Comparison of ENCODE assay signal across 1 cellular context in the genomic region with DNA sequence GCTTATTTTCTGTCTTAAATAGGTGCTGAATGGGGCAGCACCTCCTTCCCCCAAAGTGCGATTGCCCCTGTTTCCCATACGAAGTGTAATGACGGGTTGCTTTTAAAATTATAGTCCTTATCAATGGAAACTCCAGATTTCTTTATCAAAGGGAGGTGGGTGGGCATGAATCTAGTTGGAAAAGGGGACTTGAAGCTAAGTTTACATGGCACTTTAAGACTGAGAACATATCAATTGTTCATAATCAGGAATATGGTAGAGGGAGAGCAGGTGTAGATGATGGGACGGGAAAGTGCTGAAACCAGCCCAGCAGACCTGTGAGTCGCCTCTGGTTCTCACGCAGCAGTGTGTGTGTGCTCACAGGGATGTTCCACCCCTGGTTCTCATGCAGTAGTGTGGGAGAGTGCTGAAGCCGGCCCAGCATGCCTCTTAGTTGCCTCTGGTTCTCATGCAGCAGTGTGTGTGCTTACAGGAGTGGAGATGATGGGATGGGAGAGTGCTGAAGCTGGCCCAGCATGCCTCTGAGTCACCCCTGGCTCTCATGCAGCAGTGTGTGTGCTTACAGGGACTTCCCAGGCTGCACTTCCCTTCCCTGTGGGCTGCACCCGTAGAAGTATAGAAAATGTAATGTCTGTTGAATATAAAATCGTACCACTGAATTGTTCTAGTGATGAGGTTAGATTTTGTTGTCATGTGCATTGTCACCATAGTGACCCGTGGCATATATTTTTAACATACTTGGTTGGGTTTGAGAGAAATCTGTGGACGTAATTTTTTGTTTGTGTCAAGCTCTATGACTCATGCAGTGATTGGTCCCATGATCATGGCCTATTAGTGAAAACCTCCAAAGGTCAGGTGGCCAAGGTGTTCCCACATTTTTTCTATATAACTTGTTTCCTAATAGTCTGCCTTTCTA.
A peak's percentile ranks its signal among the peaks of the same experiment; 100 is the strongest.
TF ChIP-seq lines count a peak whose summit lies in the region.

No MANE protein-coding gene starts in this region.

TF ChIP-seq in GM12878, 131 proteins besides CTCF, POLR2A, EP300 and RAD21 (continued from another document and continues in another):
- TF ChIP-seq, protein P1, sequence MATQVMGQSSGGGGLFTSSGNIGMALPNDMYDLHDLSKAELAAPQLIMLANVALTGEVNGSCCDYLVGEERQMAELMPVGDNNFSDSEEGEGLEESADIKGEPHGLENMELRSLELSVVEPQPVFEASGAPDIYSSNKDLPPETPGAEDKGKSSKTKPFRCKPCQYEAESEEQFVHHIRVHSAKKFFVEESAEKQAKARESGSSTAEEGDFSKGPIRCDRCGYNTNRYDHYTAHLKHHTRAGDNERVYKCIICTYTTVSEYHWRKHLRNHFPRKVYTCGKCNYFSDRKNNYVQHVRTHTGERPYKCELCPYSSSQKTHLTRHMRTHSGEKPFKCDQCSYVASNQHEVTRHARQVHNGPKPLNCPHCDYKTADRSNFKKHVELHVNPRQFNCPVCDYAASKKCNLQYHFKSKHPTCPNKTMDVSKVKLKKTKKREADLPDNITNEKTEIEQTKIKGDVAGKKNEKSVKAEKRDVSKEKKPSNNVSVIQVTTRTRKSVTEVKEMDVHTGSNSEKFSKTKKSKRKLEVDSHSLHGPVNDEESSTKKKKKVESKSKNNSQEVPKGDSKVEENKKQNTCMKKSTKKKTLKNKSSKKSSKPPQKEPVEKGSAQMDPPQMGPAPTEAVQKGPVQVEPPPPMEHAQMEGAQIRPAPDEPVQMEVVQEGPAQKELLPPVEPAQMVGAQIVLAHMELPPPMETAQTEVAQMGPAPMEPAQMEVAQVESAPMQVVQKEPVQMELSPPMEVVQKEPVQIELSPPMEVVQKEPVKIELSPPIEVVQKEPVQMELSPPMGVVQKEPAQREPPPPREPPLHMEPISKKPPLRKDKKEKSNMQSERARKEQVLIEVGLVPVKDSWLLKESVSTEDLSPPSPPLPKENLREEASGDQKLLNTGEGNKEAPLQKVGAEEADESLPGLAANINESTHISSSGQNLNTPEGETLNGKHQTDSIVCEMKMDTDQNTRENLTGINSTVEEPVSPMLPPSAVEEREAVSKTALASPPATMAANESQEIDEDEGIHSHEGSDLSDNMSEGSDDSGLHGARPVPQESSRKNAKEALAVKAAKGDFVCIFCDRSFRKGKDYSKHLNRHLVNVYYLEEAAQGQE (IDR thresholded peaks at IDR 0.05; ENCODE audit: low read depth, low read length): no peak
- TF ChIP-seq DPF2 (IDR thresholded peaks at IDR 0.05) (peak; percentile 40; the same call in 1 of the 2 replicates), EED (IDR thresholded peaks at IDR 0.05; ENCODE audit: low read depth) (peak; percentile 88), SIX5 (IDR thresholded peaks at IDR 0.05; ENCODE audit: low read depth, low read length, severe bottlenecking) (no peak), NR2C1 (IDR thresholded peaks at IDR 0.05) (no peak), BRCA1 (IDR thresholded peaks at IDR 0.05; ENCODE audit: low read depth, low read length) (no peak), CBX5 (IDR thresholded peaks at IDR 0.05; ENCODE audit: low read depth) (0 out of 2 replicates have a peak, but pooled peaks have one; percentile 58), JUNB (IDR thresholded peaks at IDR 0.05) (peak; percentile 57), NFYA (IDR thresholded peaks at IDR 0.05; ENCODE audit: borderline replicate concordance, low read depth, low read length) (no peak), NBN (IDR thresholded peaks at IDR 0.05) (peak; percentile 97), IKZF1 (conservative IDR thresholded peaks at IDR 0.05) (peak; percentile 64), EZH2 (IDR thresholded peaks at IDR 0.05; ENCODE audit: borderline replicate concordance, control insufficient read depth, low read depth, low read length) (no peak), BACH1 (IDR thresholded peaks at IDR 0.05; ENCODE audit: borderline replicate concordance) (peak; percentile 75), SRF (IDR thresholded peaks at IDR 0.05; ENCODE audit: low read depth in 2 of 2, low read length in 2 of 2) (no peak), SUZ12 (IDR thresholded peaks at IDR 0.05; ENCODE audit: unreplicated experiment) (no peak), BMI1 (IDR thresholded peaks at IDR 0.05; ENCODE audit: borderline replicate concordance) (peak; percentile 69; the same call in 1 of the 2 replicates), CBFB (IDR thresholded peaks at IDR 0.05; ENCODE audit: low read depth) (peak; percentile 23; the same call in 1 of the 2 replicates), ETV6 (conservative IDR thresholded peaks at IDR 0.05 in 1 of 2, IDR thresholded peaks at IDR 0.05 in 1 of 2; ENCODE audit: borderline replicate concordance in 1 of 2, low read depth in 1 of 2) (peak in 1 of 2 experiments; percentile 39; a peak in 1 of 4 replicates), RUNX3 (IDR thresholded peaks at IDR 0.05; ENCODE audit: low read length) (peak; percentile 61), CREB1 (IDR thresholded peaks at IDR 0.05; ENCODE audit: low read depth) (peak; percentile 2), POLR2AphosphoS2 (IDR thresholded peaks at IDR 0.05; ENCODE audit: low read depth, low read length) (peak; percentile 76), MXI1 (IDR thresholded peaks at IDR 0.05; ENCODE audit: low read depth, low read length) (peak; percentile 90), POLR2AphosphoS5 (IDR thresholded peaks at IDR 0.05; ENCODE audit: low read length) (peak; percentile 78), TCF3 (IDR thresholded peaks at IDR 0.05; ENCODE audit: borderline replicate concordance, insufficient read depth, low read depth, low read length) (no peak), TAF1 (IDR thresholded peaks at IDR 0.05; ENCODE audit: borderline replicate concordance, low read depth, low read length) (0 out of 2 replicates have a peak, but pooled peaks have one; percentile 4), TBL1XR1 (IDR thresholded peaks at IDR 0.05; ENCODE audit: low read depth, low read length) (peak; percentile 70), NRF1 (conservative IDR thresholded peaks at IDR 0.05; ENCODE audit: low read depth, low read length) (0 out of 2 replicates have a peak, but pooled peaks have one; percentile 2), HDAC2 (IDR thresholded peaks at IDR 0.05) (no peak), CHD4 (IDR thresholded peaks at IDR 0.05) (no peak), SREBF1 (IDR thresholded peaks at IDR 0.05; ENCODE audit: low read length) (0 out of 2 replicates have a peak, but pooled peaks have one; percentile 17), RFX5 (IDR thresholded peaks at IDR 0.05; ENCODE audit: low read depth, low read length) (peak; percentile 53; the same call in 1 of the 2 replicates), KDM1A (IDR thresholded peaks at IDR 0.05; ENCODE audit: borderline replicate concordance) (no peak), BCL11A (IDR thresholded peaks at IDR 0.05; ENCODE audit: low read depth, low read length) (peak; percentile 64), LARP7 (IDR thresholded peaks at IDR 0.05) (peak; percentile 78), ZNF207 (IDR thresholded peaks at IDR 0.05; ENCODE audit: borderline replicate concordance) (peak; percentile 74; the same call in 1 of the 2 replicates), NR2C2 (IDR thresholded peaks at IDR 0.05; ENCODE audit: borderline replicate concordance, control insufficient read depth, insufficient read length, low read depth) (no peak), KAT2A (conservative IDR thresholded peaks at IDR 0.05; ENCODE audit: control insufficient read depth, low read depth, low read length) (no peak)
- TF ChIP-seq, protein P2, sequence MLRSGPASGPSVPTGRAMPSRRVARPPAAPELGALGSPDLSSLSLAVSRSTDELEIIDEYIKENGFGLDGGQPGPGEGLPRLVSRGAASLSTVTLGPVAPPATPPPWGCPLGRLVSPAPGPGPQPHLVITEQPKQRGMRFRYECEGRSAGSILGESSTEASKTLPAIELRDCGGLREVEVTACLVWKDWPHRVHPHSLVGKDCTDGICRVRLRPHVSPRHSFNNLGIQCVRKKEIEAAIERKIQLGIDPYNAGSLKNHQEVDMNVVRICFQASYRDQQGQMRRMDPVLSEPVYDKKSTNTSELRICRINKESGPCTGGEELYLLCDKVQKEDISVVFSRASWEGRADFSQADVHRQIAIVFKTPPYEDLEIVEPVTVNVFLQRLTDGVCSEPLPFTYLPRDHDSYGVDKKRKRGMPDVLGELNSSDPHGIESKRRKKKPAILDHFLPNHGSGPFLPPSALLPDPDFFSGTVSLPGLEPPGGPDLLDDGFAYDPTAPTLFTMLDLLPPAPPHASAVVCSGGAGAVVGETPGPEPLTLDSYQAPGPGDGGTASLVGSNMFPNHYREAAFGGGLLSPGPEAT (IDR thresholded peaks at IDR 0.05; ENCODE audit: low read depth): peak; percentile 94
- TF ChIP-seq, protein P3, sequence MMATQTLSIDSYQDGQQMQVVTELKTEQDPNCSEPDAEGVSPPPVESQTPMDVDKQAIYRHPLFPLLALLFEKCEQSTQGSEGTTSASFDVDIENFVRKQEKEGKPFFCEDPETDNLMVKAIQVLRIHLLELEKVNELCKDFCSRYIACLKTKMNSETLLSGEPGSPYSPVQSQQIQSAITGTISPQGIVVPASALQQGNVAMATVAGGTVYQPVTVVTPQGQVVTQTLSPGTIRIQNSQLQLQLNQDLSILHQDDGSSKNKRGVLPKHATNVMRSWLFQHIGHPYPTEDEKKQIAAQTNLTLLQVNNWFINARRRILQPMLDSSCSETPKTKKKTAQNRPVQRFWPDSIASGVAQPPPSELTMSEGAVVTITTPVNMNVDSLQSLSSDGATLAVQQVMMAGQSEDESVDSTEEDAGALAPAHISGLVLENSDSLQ (IDR thresholded peaks at IDR 0.05): no peak
- TF ChIP-seq, protein P4, sequence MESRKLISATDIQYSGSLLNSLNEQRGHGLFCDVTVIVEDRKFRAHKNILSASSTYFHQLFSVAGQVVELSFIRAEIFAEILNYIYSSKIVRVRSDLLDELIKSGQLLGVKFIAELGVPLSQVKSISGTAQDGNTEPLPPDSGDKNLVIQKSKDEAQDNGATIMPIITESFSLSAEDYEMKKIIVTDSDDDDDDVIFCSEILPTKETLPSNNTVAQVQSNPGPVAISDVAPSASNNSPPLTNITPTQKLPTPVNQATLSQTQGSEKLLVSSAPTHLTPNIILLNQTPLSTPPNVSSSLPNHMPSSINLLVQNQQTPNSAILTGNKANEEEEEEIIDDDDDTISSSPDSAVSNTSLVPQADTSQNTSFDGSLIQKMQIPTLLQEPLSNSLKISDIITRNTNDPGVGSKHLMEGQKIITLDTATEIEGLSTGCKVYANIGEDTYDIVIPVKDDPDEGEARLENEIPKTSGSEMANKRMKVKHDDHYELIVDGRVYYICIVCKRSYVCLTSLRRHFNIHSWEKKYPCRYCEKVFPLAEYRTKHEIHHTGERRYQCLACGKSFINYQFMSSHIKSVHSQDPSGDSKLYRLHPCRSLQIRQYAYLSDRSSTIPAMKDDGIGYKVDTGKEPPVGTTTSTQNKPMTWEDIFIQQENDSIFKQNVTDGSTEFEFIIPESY (IDR thresholded peaks at IDR 0.05): no peak
- TF ChIP-seq, protein P5, sequence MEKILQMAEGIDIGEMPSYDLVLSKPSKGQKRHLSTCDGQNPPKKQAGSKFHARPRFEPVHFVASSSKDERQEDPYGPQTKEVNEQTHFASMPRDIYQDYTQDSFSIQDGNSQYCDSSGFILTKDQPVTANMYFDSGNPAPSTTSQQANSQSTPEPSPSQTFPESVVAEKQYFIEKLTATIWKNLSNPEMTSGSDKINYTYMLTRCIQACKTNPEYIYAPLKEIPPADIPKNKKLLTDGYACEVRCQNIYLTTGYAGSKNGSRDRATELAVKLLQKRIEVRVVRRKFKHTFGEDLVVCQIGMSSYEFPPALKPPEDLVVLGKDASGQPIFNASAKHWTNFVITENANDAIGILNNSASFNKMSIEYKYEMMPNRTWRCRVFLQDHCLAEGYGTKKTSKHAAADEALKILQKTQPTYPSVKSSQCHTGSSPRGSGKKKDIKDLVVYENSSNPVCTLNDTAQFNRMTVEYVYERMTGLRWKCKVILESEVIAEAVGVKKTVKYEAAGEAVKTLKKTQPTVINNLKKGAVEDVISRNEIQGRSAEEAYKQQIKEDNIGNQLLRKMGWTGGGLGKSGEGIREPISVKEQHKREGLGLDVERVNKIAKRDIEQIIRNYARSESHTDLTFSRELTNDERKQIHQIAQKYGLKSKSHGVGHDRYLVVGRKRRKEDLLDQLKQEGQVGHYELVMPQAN (conservative IDR thresholded peaks at IDR 0.05): no peak
- TF ChIP-seq, protein P6, sequence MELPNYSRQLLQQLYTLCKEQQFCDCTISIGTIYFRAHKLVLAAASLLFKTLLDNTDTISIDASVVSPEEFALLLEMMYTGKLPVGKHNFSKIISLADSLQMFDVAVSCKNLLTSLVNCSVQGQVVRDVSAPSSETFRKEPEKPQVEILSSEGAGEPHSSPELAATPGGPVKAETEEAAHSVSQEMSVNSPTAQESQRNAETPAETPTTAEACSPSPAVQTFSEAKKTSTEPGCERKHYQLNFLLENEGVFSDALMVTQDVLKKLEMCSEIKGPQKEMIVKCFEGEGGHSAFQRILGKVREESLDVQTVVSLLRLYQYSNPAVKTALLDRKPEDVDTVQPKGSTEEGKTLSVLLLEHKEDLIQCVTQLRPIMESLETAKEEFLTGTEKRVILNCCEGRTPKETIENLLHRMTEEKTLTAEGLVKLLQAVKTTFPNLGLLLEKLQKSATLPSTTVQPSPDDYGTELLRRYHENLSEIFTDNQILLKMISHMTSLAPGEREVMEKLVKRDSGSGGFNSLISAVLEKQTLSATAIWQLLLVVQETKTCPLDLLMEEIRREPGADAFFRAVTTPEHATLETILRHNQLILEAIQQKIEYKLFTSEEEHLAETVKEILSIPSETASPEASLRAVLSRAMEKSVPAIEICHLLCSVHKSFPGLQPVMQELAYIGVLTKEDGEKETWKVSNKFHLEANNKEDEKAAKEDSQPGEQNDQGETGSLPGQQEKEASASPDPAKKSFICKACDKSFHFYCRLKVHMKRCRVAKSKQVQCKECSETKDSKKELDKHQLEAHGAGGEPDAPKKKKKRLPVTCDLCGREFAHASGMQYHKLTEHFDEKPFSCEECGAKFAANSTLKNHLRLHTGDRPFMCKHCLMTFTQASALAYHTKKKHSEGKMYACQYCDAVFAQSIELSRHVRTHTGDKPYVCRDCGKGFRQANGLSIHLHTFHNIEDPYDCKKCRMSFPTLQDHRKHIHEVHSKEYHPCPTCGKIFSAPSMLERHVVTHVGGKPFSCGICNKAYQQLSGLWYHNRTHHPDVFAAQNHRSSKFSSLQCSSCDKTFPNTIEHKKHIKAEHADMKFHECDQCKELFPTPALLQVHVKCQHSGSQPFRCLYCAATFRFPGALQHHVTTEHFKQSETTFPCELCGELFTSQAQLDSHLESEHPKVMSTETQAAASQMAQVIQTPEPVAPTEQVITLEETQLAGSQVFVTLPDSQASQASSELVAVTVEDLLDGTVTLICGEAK (IDR thresholded peaks at IDR 0.05; ENCODE audit: borderline replicate concordance): no peak; the same call in 1 of the 2 replicates
- TF ChIP-seq, protein P7, sequence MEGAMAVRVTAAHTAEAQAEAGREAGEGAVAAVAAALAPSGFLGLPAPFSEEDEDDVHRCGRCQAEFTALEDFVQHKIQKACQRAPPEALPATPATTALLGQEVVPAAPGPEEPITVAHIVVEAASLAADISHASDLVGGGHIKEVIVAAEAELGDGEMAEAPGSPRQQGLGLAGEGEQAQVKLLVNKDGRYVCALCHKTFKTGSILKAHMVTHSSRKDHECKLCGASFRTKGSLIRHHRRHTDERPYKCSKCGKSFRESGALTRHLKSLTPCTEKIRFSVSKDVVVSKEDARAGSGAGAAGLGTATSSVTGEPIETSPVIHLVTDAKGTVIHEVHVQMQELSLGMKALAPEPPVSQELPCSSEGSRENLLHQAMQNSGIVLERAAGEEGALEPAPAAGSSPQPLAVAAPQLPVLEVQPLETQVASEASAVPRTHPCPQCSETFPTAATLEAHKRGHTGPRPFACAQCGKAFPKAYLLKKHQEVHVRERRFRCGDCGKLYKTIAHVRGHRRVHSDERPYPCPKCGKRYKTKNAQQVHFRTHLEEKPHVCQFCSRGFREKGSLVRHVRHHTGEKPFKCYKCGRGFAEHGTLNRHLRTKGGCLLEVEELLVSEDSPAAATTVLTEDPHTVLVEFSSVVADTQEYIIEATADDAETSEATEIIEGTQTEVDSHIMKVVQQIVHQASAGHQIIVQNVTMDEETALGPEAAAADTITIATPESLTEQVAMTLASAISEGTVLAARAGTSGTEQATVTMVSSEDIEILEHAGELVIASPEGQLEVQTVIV (IDR thresholded peaks at IDR 0.05; ENCODE audit: borderline replicate concordance, partially characterized antibody): no peak
